39 cellular contexts compared by ENCODE assay signal in the genomic region with DNA sequence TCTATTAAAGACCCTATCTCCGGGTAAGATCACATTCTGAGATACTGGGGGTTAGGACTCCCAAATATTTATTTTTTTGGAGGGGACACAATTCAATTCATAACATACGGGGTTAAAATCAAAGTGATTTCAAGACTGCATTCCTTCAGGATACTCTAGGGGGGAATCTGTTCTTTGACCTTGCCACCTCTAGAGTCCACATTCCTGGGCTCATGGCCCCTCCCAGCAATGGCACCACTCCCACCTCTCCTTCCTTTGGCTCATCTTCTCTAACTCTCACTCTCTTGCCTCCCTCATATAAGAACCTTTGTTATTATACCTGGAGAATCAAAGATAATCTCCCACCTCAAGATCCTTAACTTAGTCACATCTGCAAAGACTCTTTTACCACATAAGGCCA.
"Had no signal": no experiment of that assay in that cellular context is flagged by ENCODE, and none has a peak within 500 bp of the region (broad histone marks: within the 10 kb centered on the region; RNA-seq: fewer than 3 reads in every experiment).

No MANE protein-coding gene starts in this region.

- H3K36me3 ChIP-seq: adrenal gland, ascending aorta, brain microvascular endothelial cell, breast epithelium, cardiac muscle cell had no signal

- H3K27ac ChIP-seq: adrenal gland, ascending aorta, body of pancreas, brain microvascular endothelial cell, breast epithelium, cardiac muscle cell had no signal

- H3K4me1 ChIP-seq: adrenal gland, ascending aorta, body of pancreas, breast epithelium had no signal

- H3K4me3 Mint-ChIP-seq: activated naive CD4-positive, alpha-beta T cell treated with anti-CD3 and anti-CD28 coated beads for 36 hours; activated naive CD4-positive, alpha-beta T cell treated with anti-CD3 and anti-CD28 coated beads, Interleukin-2, amount 10 ng/mL, durations not matched to agents 7 days and 5 days; activated naive CD4-positive, alpha-beta T cell treated with anti-CD3 and anti-CD28 coated beads, Interleukin-2, amount 50 U/mL, for 24 hours; activated naive CD8-positive, alpha-beta T cell; activated naive CD8-positive, alpha-beta T cell treated with anti-CD3 and anti-CD28 coated beads for 36 hours; activated naive CD8-positive, alpha-beta T cell treated with anti-CD3 and anti-CD28 coated beads, Interleukin-2, amount 10 ng/mL, durations not matched to agents 7 days and 5 days; activated naive CD8-positive, alpha-beta T cell treated with anti-CD3 and anti-CD28 coated beads, Interleukin-2, amount 50 U/mL, for 24 hours; activated T-cell treated with anti-CD3 and anti-CD28 coated beads, Interleukin-2, amount 50 U/mL, for 24 hours; activated T-cell treated with anti-CD3 and anti-CD28 coated beads, Interleukin-2, amount 50 U/mL, for 4 hours; activated T-cell treated with anti-CD3 and anti-CD28 coated beads, Interleukin-2, amount 50 U/mL, for 72 hours; activated T-helper 1 cell treated with anti-CD3 and anti-CD28 coated beads, Interleukin-12 subunit alpha, Interleukin-12 subunit beta, Interleukin-2, Interleukin-4 antibody, amounts not matched to agents 30 ng/mL and 10 ng/mL and 1 ng/mL, durations not matched to agents 14 hours and 24 hours and 36 hours; activated T-helper 17 cell treated with anti-CD3 and anti-CD28 coated beads, Interleukin-2, amount 50 U/mL, for 72 hours; brain; central memory CD8-positive, alpha-beta T cell had no signal

- H3K4me1 Mint-ChIP-seq: activated naive CD8-positive, alpha-beta T cell treated with anti-CD3 and anti-CD28 coated beads for 36 hours; activated naive CD8-positive, alpha-beta T cell treated with anti-CD3 and anti-CD28 coated beads, Interleukin-2, amount 10 ng/mL, durations not matched to agents 7 days and 5 days; brain; central memory CD8-positive, alpha-beta T cell had no signal

- H3K27me3 ChIP-seq: adrenal gland, ascending aorta, body of pancreas, brain microvascular endothelial cell, breast epithelium, cardiac muscle cell had no signal

- ATAC-seq: activated naive CD4-positive, alpha-beta T cell treated with anti-CD3 and anti-CD28 coated beads, Interleukin-2, amount 50 U/mL, for 72 hours; activated naive CD8-positive, alpha-beta T cell treated with anti-CD3 and anti-CD28 coated beads, Interleukin-2, amount 50 U/mL, for 24 hours; activated T-cell treated with anti-CD3 and anti-CD28 coated beads, Interleukin-2, amount 50 U/mL, for 4 hours; activated T-cell treated with anti-CD3 and anti-CD28 coated beads, Interleukin-2, amount 50 U/mL, for 72 hours; activated T-helper 17 cell treated with anti-CD3 and anti-CD28 coated beads, Interleukin-2, amount 50 U/mL, for 72 hours; body of pancreas had no signal

- H3K27ac Mint-ChIP-seq: activated naive CD4-positive, alpha-beta T cell treated with anti-CD3 and anti-CD28 coated beads for 36 hours; activated naive CD4-positive, alpha-beta T cell treated with anti-CD3 and anti-CD28 coated beads, Interleukin-2, amount 10 ng/mL, durations not matched to agents 7 days and 5 days; activated naive CD4-positive, alpha-beta T cell treated with anti-CD3 and anti-CD28 coated beads, Interleukin-2, amount 50 U/mL, for 24 hours; activated naive CD4-positive, alpha-beta T cell treated with anti-CD3 and anti-CD28 coated beads, Interleukin-2, amount 50 U/mL, for 72 hours; activated naive CD8-positive, alpha-beta T cell; activated naive CD8-positive, alpha-beta T cell treated with anti-CD3 and anti-CD28 coated beads for 36 hours; activated naive CD8-positive, alpha-beta T cell treated with anti-CD3 and anti-CD28 coated beads, Interleukin-2, amount 10 ng/mL, durations not matched to agents 7 days and 5 days; activated naive CD8-positive, alpha-beta T cell treated with anti-CD3 and anti-CD28 coated beads, Interleukin-2, amount 50 U/mL, for 24 hours; activated T-cell treated with anti-CD3 and anti-CD28 coated beads, Interleukin-2, amount 50 U/mL, for 24 hours; activated T-cell treated with anti-CD3 and anti-CD28 coated beads, Interleukin-2, amount 50 U/mL, for 72 hours; activated T-helper 1 cell treated with anti-CD3 and anti-CD28 coated beads, Interleukin-12 subunit alpha, Interleukin-12 subunit beta, Interleukin-2, Interleukin-4 antibody, amounts not matched to agents 30 ng/mL and 10 ng/mL and 1 ng/mL, durations not matched to agents 14 hours and 24 hours and 36 hours; activated T-helper 17 cell treated with anti-CD3 and anti-CD28 coated beads, Interleukin-2, amount 50 U/mL, for 72 hours; activated T-helper 2 cell treated with anti-CD3 and anti-CD28 coated beads, Interferon-gamma antibody, Interleukin-2, Interleukin-4, amounts not matched to agents 10 μg/mL and 5 μg/mL and 100 μg/mL, durations not matched to agents 14 hours and 24 hours and 36 hours; brain had no signal

- H3K9me3 Mint-ChIP-seq: activated naive CD4-positive, alpha-beta T cell treated with anti-CD3 and anti-CD28 coated beads, Interleukin-2, amount 50 U/mL, for 24 hours; central memory CD8-positive, alpha-beta T cell had no signal

- FAIRE-seq: astrocyte, bronchial epithelial cell had no signal

- H3K4me3 ChIP-seq: adrenal gland, ascending aorta, body of pancreas, breast epithelium, cardiac muscle cell had no signal

- DNase-seq: activated effector memory CD4-positive, alpha-beta T cell treated with anti-CD3 and anti-CD28 coated beads, Interleukin-2, amount 50 U/mL, for 16 hours; activated effector memory CD4-positive, alpha-beta T cell treated with Interleukin-2 at 50 U/mL for 16 hours; activated gamma-delta T cell; activated gamma-delta T cell treated with Interleukin-2 at 50 U/mL for 16 hours; activated naive CD4-positive, alpha-beta T cell; activated naive CD4-positive, alpha-beta T cell treated with anti-CD3 and anti-CD28 coated beads for 36 hours; activated naive CD4-positive, alpha-beta T cell treated with anti-CD3 and anti-CD28 coated beads, Interleukin-2, amount 10 ng/mL, durations not matched to agents 7 days and 5 days; activated naive CD4-positive, alpha-beta T cell treated with anti-CD3 and anti-CD28 coated beads, Interleukin-2, amount 50 U/mL, for 16 hours; activated naive CD4-positive, alpha-beta T cell treated with Interleukin-2 at 50 U/mL for 16 hours; activated naive CD8-positive, alpha-beta T cell treated with anti-CD3 and anti-CD28 coated beads for 36 hours; activated naive CD8-positive, alpha-beta T cell treated with anti-CD3 and anti-CD28 coated beads, Interleukin-2, amount 10 ng/mL, durations not matched to agents 7 days and 5 days; activated naive CD8-positive, alpha-beta T cell treated with anti-CD3 and anti-CD28 coated beads, Interleukin-2, amount 50 U/mL, for 24 hours; activated T-cell treated with anti-CD3 and anti-CD28 coated beads, Interleukin-2, amount 50 U/mL, for 24 hours; activated T-cell treated with anti-CD3 and anti-CD28 coated beads, Interleukin-2, amount 50 U/mL, for 4 hours; activated T-cell treated with anti-CD3 and anti-CD28 coated beads, Interleukin-2, amount 50 U/mL, for 48 hours; activated T-cell treated with anti-CD3 and anti-CD28 coated beads, Interleukin-2, amount 50 U/mL, for 72 hours; adrenal gland; amniotic stem cell; amygdala; anterior cingulate cortex; aorta; body of pancreas; brain microvascular endothelial cell; caudate nucleus; central memory CD4-positive, alpha-beta T cell; cerebellar nuclear complex had no signal

- H3K27me3 Mint-ChIP-seq: activated naive CD4-positive, alpha-beta T cell treated with anti-CD3 and anti-CD28 coated beads, Interleukin-2, amount 10 ng/mL, durations not matched to agents 7 days and 5 days; activated naive CD4-positive, alpha-beta T cell treated with anti-CD3 and anti-CD28 coated beads, Interleukin-2, amount 50 U/mL, for 24 hours; activated naive CD8-positive, alpha-beta T cell; activated naive CD8-positive, alpha-beta T cell treated with anti-CD3 and anti-CD28 coated beads for 36 hours; activated naive CD8-positive, alpha-beta T cell treated with anti-CD3 and anti-CD28 coated beads, Interleukin-2, amount 10 ng/mL, durations not matched to agents 7 days and 5 days; activated naive CD8-positive, alpha-beta T cell treated with anti-CD3 and anti-CD28 coated beads, Interleukin-2, amount 50 U/mL, for 24 hours; activated T-cell treated with anti-CD3 and anti-CD28 coated beads, Interleukin-2, amount 50 U/mL, for 24 hours; activated T-helper 17 cell treated with anti-CD3 and anti-CD28 coated beads, Interleukin-2, amount 50 U/mL, for 72 hours; central memory CD8-positive, alpha-beta T cell had no signal

- H3K9me3 ChIP-seq: adrenal gland, ascending aorta, body of pancreas, breast epithelium had no signal

- H3K36me3 Mint-ChIP-seq: activated naive CD4-positive, alpha-beta T cell treated with anti-CD3 and anti-CD28 coated beads, Interleukin-2, amount 10 ng/mL, durations not matched to agents 7 days and 5 days; brain had no signal
